1 cellular context compared by ENCODE assay signal in genomic region chr2:85419009-85419711, GRCh38.
TF ChIP-seq lines count a peak whose summit lies in the region.

No MANE protein-coding gene starts in this region.

TF ChIP-seq in GM23338, 12 proteins besides CTCF, POLR2A, EP300 and RAD21:
- TF ChIP-seq ZNF462 (CRISPR knock-in tag; IDR thresholded peaks at IDR 0.05) (no peak), POLR2AphosphoS5 (IDR thresholded peaks at IDR 0.05; ENCODE audit: low read depth) (no peak), CREB1 (CRISPR knock-in tag; IDR thresholded peaks at IDR 0.05; ENCODE audit: low read depth) (no peak), NANOG (IDR thresholded peaks at IDR 0.05; ENCODE audit: borderline replicate concordance) (no peak), ETS1 (IDR thresholded peaks at IDR 0.05) (no peak), REST (IDR thresholded peaks at IDR 0.05; ENCODE audit: unreplicated experiment) (no peak), ZNF331 (CRISPR knock-in tag; IDR thresholded peaks at IDR 0.05; ENCODE audit: low read depth) (no peak), EZH2 (IDR thresholded peaks at IDR 0.05; ENCODE audit: low read depth, unreplicated experiment) (no peak), EZH2phosphoT487 (IDR thresholded peaks at IDR 0.05; ENCODE audit: unreplicated experiment) (no peak), STAT1 (IDR thresholded peaks at IDR 0.05; ENCODE audit: unreplicated experiment) (no peak)
